In genomic region chr11:134289167-134289566, GRCh38 we compare ENCODE assay signal across 2 cellular contexts.
A peak's percentile ranks its signal among the peaks of the same experiment; 100 is the strongest.
TF ChIP-seq lines count a peak whose summit lies in the region.

No MANE protein-coding gene starts in this region.

TF ChIP-seq in IMR-90, 13 proteins besides CTCF, POLR2A, EP300 and RAD21:
- no peak for TF ChIP-seq RCOR1 (IDR thresholded peaks at IDR 0.05; ENCODE audit: insufficient replicate concordance, low read length)
- peak; percentile 45; the same call in 1 of the 2 replicates for TF ChIP-seq MAFK (IDR thresholded peaks at IDR 0.05; ENCODE audit: low read depth, low read length)

TF ChIP-seq in K562, 482 proteins besides CTCF, POLR2A, EP300 and RAD21:
- TF ChIP-seq NFE2 (IDR thresholded peaks at IDR 0.05; ENCODE audit: low read depth) (peak; percentile 58), MITF (IDR thresholded peaks at IDR 0.05) (no peak), SRF (CRISPR knock-in tag; IDR thresholded peaks at IDR 0.05) (no peak), CAMTA2 (CRISPR knock-in tag; conservative IDR thresholded peaks at IDR 0.05) (no peak), ZNF395 (CRISPR knock-in tag; IDR thresholded peaks at IDR 0.05) (no peak), ZNF551 (CRISPR knock-in tag; IDR thresholded peaks at IDR 0.05) (no peak), ZNF507 (tag; conservative IDR thresholded peaks at IDR 0.05) (no peak), MAFF (IDR thresholded peaks at IDR 0.05; ENCODE audit: low read length) (peak; percentile 71), GTF2F1 (IDR thresholded peaks at IDR 0.05; ENCODE audit: low read depth, low read length) (no peak), KHSRP (IDR thresholded peaks at IDR 0.05) (no peak), BCLAF1 (IDR thresholded peaks at IDR 0.05; ENCODE audit: borderline replicate concordance in 1 of 2, control insufficient read depth in 1 of 2, low read depth in 2 of 2, low read length in 1 of 2) (no peak), ZC3H11A (IDR thresholded peaks at IDR 0.05; ENCODE audit: low read depth, low read length) (no peak), COPS2 (conservative IDR thresholded peaks at IDR 0.05) (no peak), ZNF197 (CRISPR knock-in tag; IDR thresholded peaks at IDR 0.05; ENCODE audit: low read depth) (no peak), ZNF707 (CRISPR knock-in tag; conservative IDR thresholded peaks at IDR 0.05) (no peak), MAFK (IDR thresholded peaks at IDR 0.05; ENCODE audit: low read length) (peak; percentile 64; the same call in 1 of the 2 replicates), ZNF431 (CRISPR knock-in tag; IDR thresholded peaks at IDR 0.05) (no peak), ZNF316 (IDR thresholded peaks at IDR 0.05) (peak; percentile 95), ZBTB40 (IDR thresholded peaks at IDR 0.05) (no peak), ZBTB40 (CRISPR knock-in tag; IDR thresholded peaks at IDR 0.05) (no peak), TOE1 (IDR thresholded peaks at IDR 0.05; ENCODE audit: borderline replicate concordance) (no peak), TOE1 (CRISPR knock-in tag; IDR thresholded peaks at IDR 0.05; ENCODE audit: borderline replicate concordance, low read depth) (no peak), CBX3 (IDR thresholded peaks at IDR 0.05; ENCODE audit: borderline replicate concordance in 1 of 2, low read length in 2 of 2) (no peak), MAFG (tag; conservative IDR thresholded peaks at IDR 0.05) (peak; percentile 72), MTF1 (CRISPR knock-in tag; IDR thresholded peaks at IDR 0.05; ENCODE audit: borderline replicate concordance) (no peak), NELFE (IDR thresholded peaks at IDR 0.05; ENCODE audit: insufficient read depth, insufficient read length) (no peak), PHF21A (IDR thresholded peaks at IDR 0.05; ENCODE audit: borderline replicate concordance, low read depth) (no peak), MLX (CRISPR knock-in tag; conservative IDR thresholded peaks at IDR 0.05) (no peak), CTBP1 (IDR thresholded peaks at IDR 0.05; ENCODE audit: borderline replicate concordance) (no peak), NCOA4 (IDR thresholded peaks at IDR 0.05; ENCODE audit: partially characterized antibody) (no peak), RBM25 (IDR thresholded peaks at IDR 0.05; ENCODE audit: low read depth, low read length, severe bottlenecking) (no peak), RFX5 (IDR thresholded peaks at IDR 0.05; ENCODE audit: low read depth, low read length) (no peak), ZBTB17 (CRISPR knock-in tag; IDR thresholded peaks at IDR 0.05) (no peak), TRIM28 (IDR thresholded peaks at IDR 0.05) (no peak), ZBTB26 (CRISPR knock-in tag; IDR thresholded peaks at IDR 0.05) (no peak), SMARCA4 (IDR thresholded peaks at IDR 0.05) (no peak), NCOA1 (IDR thresholded peaks at IDR 0.05; ENCODE audit: low read depth) (no peak), HIVEP1 (CRISPR knock-in tag; IDR thresholded peaks at IDR 0.05) (no peak), KDM2B (CRISPR knock-in tag; IDR thresholded peaks at IDR 0.05) (no peak), GATAD2B (IDR thresholded peaks at IDR 0.05; ENCODE audit: borderline replicate concordance) (no peak), MAZ (CRISPR knock-in tag; conservative IDR thresholded peaks at IDR 0.05 in 1 of 2, IDR thresholded peaks at IDR 0.05 in 1 of 2) (no peak), ZNF699 (CRISPR knock-in tag; IDR thresholded peaks at IDR 0.05; ENCODE audit: insufficient replicate concordance) (no peak), FOXP1 (CRISPR knock-in tag; IDR thresholded peaks at IDR 0.05) (no peak), HMG20A (CRISPR knock-in tag; conservative IDR thresholded peaks at IDR 0.05) (no peak), HMGXB4 (CRISPR knock-in tag; IDR thresholded peaks at IDR 0.05) (no peak), CREB1 (IDR thresholded peaks at IDR 0.05) (no peak), CREB1 (CRISPR knock-in tag; IDR thresholded peaks at IDR 0.05) (no peak), PML (IDR thresholded peaks at IDR 0.05; ENCODE audit: low read length) (no peak), C11orf30 (IDR thresholded peaks at IDR 0.05; ENCODE audit: low read depth) (peak; percentile 90)
TF ChIP-seq in K562: peak in this region for 6.
